Comparison of ENCODE assay signal across 17 cellular contexts in the genomic region with DNA sequence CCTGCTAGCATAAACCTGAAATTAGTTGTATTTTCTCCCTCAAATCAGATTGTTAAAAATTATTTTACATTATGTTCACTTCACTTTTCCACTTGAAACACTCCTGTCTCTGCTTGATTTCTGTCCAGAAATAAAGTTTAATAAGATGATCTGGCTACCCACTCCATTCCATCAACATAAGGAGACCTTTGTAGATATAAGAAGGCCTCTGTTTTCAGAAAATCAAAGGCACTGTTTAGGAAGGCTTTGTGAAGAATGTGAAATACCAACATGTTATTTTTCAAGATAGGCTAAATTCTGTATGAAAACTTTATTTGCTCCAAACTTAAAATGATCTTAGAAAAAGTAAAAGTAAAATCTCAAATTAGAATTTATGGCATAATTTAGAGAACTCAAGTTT. TPM values are rescaled to one million over a fixed set of nuclear protein-coding genes. Genes with fewer than 3 reads are reported as not detected.
DNase-seq lines count a peak whose midpoint lies in the region; TF ChIP-seq lines count a peak whose summit lies in the region.
"Had no signal": no experiment of that assay in that cellular context is flagged by ENCODE, and none has a peak within 500 bp of the region (broad histone marks: within the 10 kb centered on the region; RNA-seq: fewer than 3 reads in every experiment).

No MANE protein-coding gene starts in this region.

- H3K4me1 ChIP-seq in sigmoid colon = peaks cover 0 to 11% (median 0%) of the 10 kb centered on the region in 4 donors
- H3K4me1 ChIP-seq: Caco-2 had no signal

- no peaks in the 10 kb centered on the region for H3K9me3 ChIP-seq in sigmoid colon
- H3K9me3 ChIP-seq: Caco-2 had no signal

- no peak for TF ChIP-seq CTCF in sigmoid colon (IDR thresholded peaks at IDR 0.05)

- intact Hi-C loops in sigmoid colon (cut with DNase I) = no loop called here

- no peak overlapping the region for H3K4me3 ChIP-seq in sigmoid colon
- H3K4me3 ChIP-seq: GM12878, GM23248 had no signal

- TF ChIP-seq EP300 in sigmoid colon (IDR thresholded peaks at IDR 0.05) = no peak

- H3K36me3 ChIP-seq in sigmoid colon = peaks cover 0 to 28% (median 0%) of the 10 kb centered on the region in 4 donors

- no peaks in the 10 kb centered on the region for H3K27me3 ChIP-seq in sigmoid colon

- TF ChIP-seq POLR2A in sigmoid colon (IDR thresholded peaks at IDR 0.05) = no peak

- in situ Hi-C loops in SK-MEL-5 (cut with HindIII; ENCODE audit: low pct_unique_long_range_greater_than_20kb, low sequenced_read_pairs) = no loop called here

- no peak overlapping the region for H3K27ac ChIP-seq in sigmoid colon
- H3K27ac ChIP-seq: GM23248 had no signal

- DNase-seq in COLO829 (ENCODE audit: low spot score) = peak; percentile 71
- DNase-seq in SK-MEL-5 (ENCODE audit: low read depth, low spot score) = peak; percentile 65
- DNase-seq in epidermal melanocyte (ENCODE audit: insufficient read length, low spot score) = peak; percentile 55
- DNase-seq in pons (ENCODE audit: low spot score) = peak; percentile 26
- DNase-seq in NCI-H446 (lab: John Stamatoyannopoulos, UW) = no peak
- no peak for DNase-seq in sigmoid colon
- DNase-seq: C1 segment of cervical spinal cord; Caco-2; CD4-positive, alpha-beta memory T cell; DMS 273 treated with DMSO at 0.1 percent for 48 hours; DMS79; EL; GDM1; GM23248; H7; HCEC 1CT had no signal

RNA-seq across cellular contexts. Expression of a gene that starts 15.1 kb away (rescaled TPM):
- 56.7 and 57.0 TPM in 2 replicates for total RNA-seq in SK-MEL-5 (2014; rRNA removed; shearing (Covaris generic))
- 45.0 and 63.4 TPM in 2 replicates for polyA plus RNA-seq in SK-MEL-5 (2015; cell fraction: cytosol; rRNA removed)
- 39.2 and 65.1 TPM in 2 replicates for polyA plus RNA-seq in SK-MEL-5 (2015; cell fraction: nucleus; rRNA removed)
- total RNA-seq in sigmoid colon = 100 to 1,000 TPM in 2 of 4 donors, 10 to 100 TPM in 2; 75.6 to 151 (median 111) TPM
- 10 to 100 TPM; 12.3 to 16.4 (median 15.0) TPM for polyA plus RNA-seq in sigmoid colon

Comparison
In these comparisons a context has a peak if more than half of its experiments do, and no peak if none do; other contexts are left out.
1. DNase-seq: peak in COLO829 (single experiment), SK-MEL-5 (single experiment), epidermal melanocyte (single experiment) and pons (single experiment); none in NCI-H446 (0 of 2) and sigmoid colon (single experiment).